Comparison of ENCODE assay signal across 30 cellular contexts in genomic region chr2:73611867-73612266, GRCh38. TPM values are rescaled to one million over a fixed set of nuclear protein-coding genes. Genes with fewer than 3 reads are reported as not detected.
DNase-seq lines count a peak whose midpoint lies in the region; ATAC-seq and TF ChIP-seq lines count a peak whose summit lies in the region.
"Had no signal": no experiment of that assay in that cellular context is flagged by ENCODE, and none has a peak within 500 bp of the region (broad histone marks: within the 10 kb centered on the region; RNA-seq: fewer than 3 reads in every experiment).

No MANE protein-coding gene starts in this region.

- H3K9ac ChIP-seq in SK-N-SH, result no peak overlapping the region
- H3K9ac ChIP-seq: KMS-11 had no signal

- H3K4me2 ChIP-seq in SK-N-SH, result no peak overlapping the region
- H3K4me2 ChIP-seq: KMS-11 had no signal

- no peaks in the 10 kb centered on the region for H3K9me2 ChIP-seq in SK-N-SH

- no peak overlapping the region for H2AFZ ChIP-seq in SK-N-SH (ENCODE audit: low read depth)

- H3K4me1 ChIP-seq in lung (ENCODE audit: control insufficient read depth in 2 of 2, insufficient read depth in 2 of 2, low read length in 2 of 2) (no peaks in the 10 kb centered on the region), SK-N-SH (ENCODE audit: control insufficient read depth in 1 of 2, insufficient read depth in 2 of 2, low read depth in 1 of 2, low read length in 1 of 2) (no peaks in the 10 kb centered on the region)
- H3K4me1 ChIP-seq: spleen had no signal

- H3K27ac ChIP-seq in lung (ENCODE audit: low read depth in 1 of 2, low read length in 1 of 2) (no peak overlapping the region), SK-N-SH (ENCODE audit: low read depth in 2 of 2, low read length in 1 of 2) (no peak overlapping the region)
- H3K27ac ChIP-seq: brain microvascular endothelial cell, KMS-11, spleen, VCaP had no signal

- no peaks in the 10 kb centered on the region for H3K79me2 ChIP-seq in SK-N-SH (ENCODE audit: insufficient read depth)

- H3F3A ChIP-seq in SK-N-SH (replicated peaks; ENCODE audit: insufficient read depth), result no peaks in the 10 kb centered on the region

- no peak for TF ChIP-seq CTCF in choroid plexus epithelial cell (conservative IDR thresholded peaks at IDR 0.05; ENCODE audit: low read depth, low read length)
- TF ChIP-seq CTCF in lung (IDR thresholded peaks at IDR 0.05; ENCODE audit: control extremely low read depth, extremely low read depth), result no peak
- TF ChIP-seq CTCF in SK-N-SH (IDR thresholded peaks at IDR 0.05), result no peak

- 93 to 95% methylated on average over 1 of the region's 1 CpG for WGBS in lung, 2 donors
- 91% methylated on average over 1 of the region's 1 CpG for WGBS in SK-N-SH (ENCODE audit: low lambda C conversion rate)

- H3K4me3 ChIP-seq in choroid plexus epithelial cell (ENCODE audit: low read depth, low read length) (no peak overlapping the region), lung (peak overlapping the region; percentile 13), SK-N-SH (ENCODE audit: low read depth in 2 of 2, low read length in 1 of 2) (no peak overlapping the region)
- H3K4me3 ChIP-seq: spleen had no signal

- TF ChIP-seq RAD21 in SK-N-SH (IDR thresholded peaks at IDR 0.05; ENCODE audit: low read length), result no peak

- TF ChIP-seq EP300 in SK-N-SH (IDR thresholded peaks at IDR 0.05; ENCODE audit: borderline replicate concordance in 1 of 2, low read depth in 1 of 2, low read length in 1 of 2), result no peak

- CTCF ChIA-PET in SK-N-SH (lab: Yijun Ruan, JAX), result no interaction called here

- POLR2A ChIA-PET in SK-N-SH (lab: Yijun Ruan, JAX), result no interaction called here

- no peaks in the 10 kb centered on the region for H3K9me3 ChIP-seq in lung (ENCODE audit: control insufficient read depth in 2 of 2, insufficient read depth in 1 of 2, low read length in 1 of 2)
- H3K9me3 ChIP-seq in SK-N-SH, result no peaks in the 10 kb centered on the region
- H3K9me3 ChIP-seq: spleen had no signal

- H3K27me3 ChIP-seq in lung (ENCODE audit: control insufficient read depth, insufficient read depth), result no peaks in the 10 kb centered on the region
- H3K27me3 ChIP-seq in SK-N-SH (ENCODE audit: insufficient read depth), result no peaks in the 10 kb centered on the region
- H3K27me3 ChIP-seq: brain microvascular endothelial cell, spleen had no signal

- ATAC-seq in lung (ENCODE audit: insufficient read depth, low FRiP score), result no peak
- no peak for ATAC-seq in SK-N-SH treated with all-trans-retinoic acid at 6 μM for 48 hours
- ATAC-seq: CD8-positive, alpha-beta T cell; left colon had no signal

- H4K20me1 ChIP-seq in SK-N-SH (ENCODE audit: insufficient read depth), result no peaks in the 10 kb centered on the region

- peaks cover 4 to 7% of the 10 kb centered on the region in 2 donors for H3K36me3 ChIP-seq in lung (ENCODE audit: control insufficient read depth in 2 of 2, insufficient read depth in 2 of 2, low read length in 2 of 2)
- H3K36me3 ChIP-seq in SK-N-SH (replicated peaks in 1 of 2; ENCODE audit: control insufficient read depth in 1 of 2, insufficient read depth in 2 of 2, low read length in 1 of 2), result peaks cover 3 to 20% of the 10 kb centered on the region in 2 experiments
- H3K36me3 ChIP-seq: brain microvascular endothelial cell had no signal

- DNase-seq in EH (ENCODE audit: low read depth) (peak; percentile 33), LHCN-M2 (ENCODE audit: low read depth) (peak; percentile 46), choroid plexus epithelial cell (ENCODE audit: low read depth) (peak; percentile 1), lung (ENCODE audit: low spot score) (no peak), superior temporal gyrus (ENCODE audit: extremely low spot score) (no peak), SK-N-SH (no peak), activated gamma-delta T cell treated with Interleukin-2 at 50 U/mL for 16 hours (no peak)
- DNase-seq: activated CD4-positive, alpha-beta T cell treated with anti-CD3 and anti-CD28 coated beads, Interleukin-2, amount 10 ng/mL, durations not matched to agents 7 days and 5 days; activated naive CD4-positive, alpha-beta T cell treated with Interleukin-2 at 50 U/mL for 16 hours; activated T-cell treated with anti-CD3 and anti-CD28 coated beads, Interleukin-2, amount 50 U/mL, for 72 hours; brain microvascular endothelial cell; CD8-positive, alpha-beta T cell; effector CD4-positive, alpha-beta T cell; foreskin melanocyte; GF-D8; left colon; mesendoderm; NCI-H146; nucleus accumbens; retina; spleen had no signal

TF ChIP-seq in SK-N-SH treated with all-trans-retinoic acid at 6 μM for 48 hours, 23 proteins besides CTCF, POLR2A, EP300 and RAD21 (continues in another document):
- TF ChIP-seq TOX (CRISPR knock-in tag; IDR thresholded peaks at IDR 0.05; ENCODE audit: borderline replicate concordance) (no peak), ISL1 (CRISPR knock-in tag; IDR thresholded peaks at IDR 0.05) (no peak), BACH2 (CRISPR knock-in tag; IDR thresholded peaks at IDR 0.05; ENCODE audit: borderline replicate concordance) (no peak), TSHZ2 (CRISPR knock-in tag; IDR thresholded peaks at IDR 0.05) (no peak), PPARA (CRISPR knock-in tag; IDR thresholded peaks at IDR 0.05; ENCODE audit: borderline replicate concordance) (no peak), ZNF565 (CRISPR knock-in tag; conservative IDR thresholded peaks at IDR 0.05; ENCODE audit: low read depth) (no peak), OSR1 (CRISPR knock-in tag; IDR thresholded peaks at IDR 0.05) (no peak), CSDC2 (CRISPR knock-in tag; IDR thresholded peaks at IDR 0.05) (no peak), TCF4 (CRISPR knock-in tag; IDR thresholded peaks at IDR 0.05; ENCODE audit: borderline replicate concordance) (no peak), ARNTL (CRISPR knock-in tag; IDR thresholded peaks at IDR 0.05; ENCODE audit: borderline replicate concordance, low read depth) (no peak)

TF ChIP-seq in SK-N-SH, 30 proteins besides CTCF, POLR2A, EP300 and RAD21:
- TF ChIP-seq FOXM1 (IDR thresholded peaks at IDR 0.05; ENCODE audit: low read depth) (no peak), NRF1 (IDR thresholded peaks at IDR 0.05; ENCODE audit: low read depth, low read length) (no peak), JUND (IDR thresholded peaks at IDR 0.05) (no peak), MAX (IDR thresholded peaks at IDR 0.05; ENCODE audit: low read depth) (no peak)
- TF ChIP-seq, protein P1, sequence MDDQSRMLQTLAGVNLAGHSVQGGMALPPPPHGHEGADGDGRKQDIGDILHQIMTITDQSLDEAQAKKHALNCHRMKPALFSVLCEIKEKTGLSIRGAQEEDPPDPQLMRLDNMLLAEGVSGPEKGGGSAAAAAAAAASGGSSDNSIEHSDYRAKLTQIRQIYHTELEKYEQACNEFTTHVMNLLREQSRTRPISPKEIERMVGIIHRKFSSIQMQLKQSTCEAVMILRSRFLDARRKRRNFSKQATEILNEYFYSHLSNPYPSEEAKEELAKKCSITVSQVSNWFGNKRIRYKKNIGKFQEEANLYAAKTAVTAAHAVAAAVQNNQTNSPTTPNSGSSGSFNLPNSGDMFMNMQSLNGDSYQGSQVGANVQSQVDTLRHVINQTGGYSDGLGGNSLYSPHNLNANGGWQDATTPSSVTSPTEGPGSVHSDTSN (IDR thresholded peaks at IDR 0.05), result no peak
TF ChIP-seq in SK-N-SH: peak in this region for 0.

RNA-seq across cellular contexts. Expression of gene NAT8, which starts 30.4 kb away (rescaled TPM):
- not detected in 2 replicates for total RNA-seq in LHCN-M2 (2014; rRNA removed)
- polyA plus RNA-seq in LHCN-M2 (2012), result not detected
- total RNA-seq in lung, result not detected
- not detected for polyA plus RNA-seq in lung
- not detected in 2 replicates for polyA plus RNA-seq in SK-N-SH (2012; rRNA removed)
- not detected in 2 replicates for polyA plus RNA-seq in SK-N-SH (2012; cell fraction: cytosol; rRNA removed)
- not detected in 2 replicates for polyA plus RNA-seq in SK-N-SH (2012; cell fraction: nucleus; rRNA removed)
- total RNA-seq: A673; activated CD4-positive, alpha-beta T cell treated with anti-CD3 and anti-CD28 coated beads, Interleukin-2, amount 10 ng/mL, durations not matched to agents 7 days and 5 days; activated T-cell treated with anti-CD3 and anti-CD28 coated beads, Interleukin-2, amount 50 U/mL, for 72 hours; CD8-positive, alpha-beta T cell; epithelial cell of proximal tubule; myocyte; NCI-H460; Right ventricle myocardium inferior had no signal
- polyA plus RNA-seq: adipose tissue had no signal

Comparison
In these comparisons a context has a peak if more than half of its experiments do, and no peak if none do; other contexts are left out.
1. DNase-seq: peak in EH (single experiment), LHCN-M2 (single experiment) and choroid plexus epithelial cell (single experiment); none in lung (single experiment), superior temporal gyrus (single experiment), SK-N-SH (single experiment) and activated gamma-delta T cell treated with Interleukin-2 at 50 U/mL for 16 hours (single experiment).